In genomic region chr4:39029752-39030694, GRCh38 we compare ENCODE assay signal across 1 cellular context.
TF ChIP-seq lines count a peak whose summit lies in the region.

No MANE protein-coding gene starts in this region.

TF ChIP-seq in GM23338, 12 proteins besides CTCF, POLR2A, EP300 and RAD21 (continued from another document):
- TF ChIP-seq ZNF462 (CRISPR knock-in tag; IDR thresholded peaks at IDR 0.05) (no peak), CREB1 (CRISPR knock-in tag; IDR thresholded peaks at IDR 0.05; ENCODE audit: low read depth) (no peak), ETS1 (IDR thresholded peaks at IDR 0.05) (no peak), EZH2phosphoT487 (IDR thresholded peaks at IDR 0.05; ENCODE audit: unreplicated experiment) (no peak), ZNF331 (CRISPR knock-in tag; IDR thresholded peaks at IDR 0.05; ENCODE audit: low read depth) (no peak)
